Comparison of ENCODE assay signal across 1 cellular context in genomic region chr9:123738664-123739063, GRCh38.
TF ChIP-seq lines count a peak whose summit lies in the region.

No MANE protein-coding gene starts in this region.

TF ChIP-seq in HepG2, 621 proteins besides CTCF, POLR2A, EP300 and RAD21 (continued from another document and continues in another):
- TF ChIP-seq, protein P1, sequence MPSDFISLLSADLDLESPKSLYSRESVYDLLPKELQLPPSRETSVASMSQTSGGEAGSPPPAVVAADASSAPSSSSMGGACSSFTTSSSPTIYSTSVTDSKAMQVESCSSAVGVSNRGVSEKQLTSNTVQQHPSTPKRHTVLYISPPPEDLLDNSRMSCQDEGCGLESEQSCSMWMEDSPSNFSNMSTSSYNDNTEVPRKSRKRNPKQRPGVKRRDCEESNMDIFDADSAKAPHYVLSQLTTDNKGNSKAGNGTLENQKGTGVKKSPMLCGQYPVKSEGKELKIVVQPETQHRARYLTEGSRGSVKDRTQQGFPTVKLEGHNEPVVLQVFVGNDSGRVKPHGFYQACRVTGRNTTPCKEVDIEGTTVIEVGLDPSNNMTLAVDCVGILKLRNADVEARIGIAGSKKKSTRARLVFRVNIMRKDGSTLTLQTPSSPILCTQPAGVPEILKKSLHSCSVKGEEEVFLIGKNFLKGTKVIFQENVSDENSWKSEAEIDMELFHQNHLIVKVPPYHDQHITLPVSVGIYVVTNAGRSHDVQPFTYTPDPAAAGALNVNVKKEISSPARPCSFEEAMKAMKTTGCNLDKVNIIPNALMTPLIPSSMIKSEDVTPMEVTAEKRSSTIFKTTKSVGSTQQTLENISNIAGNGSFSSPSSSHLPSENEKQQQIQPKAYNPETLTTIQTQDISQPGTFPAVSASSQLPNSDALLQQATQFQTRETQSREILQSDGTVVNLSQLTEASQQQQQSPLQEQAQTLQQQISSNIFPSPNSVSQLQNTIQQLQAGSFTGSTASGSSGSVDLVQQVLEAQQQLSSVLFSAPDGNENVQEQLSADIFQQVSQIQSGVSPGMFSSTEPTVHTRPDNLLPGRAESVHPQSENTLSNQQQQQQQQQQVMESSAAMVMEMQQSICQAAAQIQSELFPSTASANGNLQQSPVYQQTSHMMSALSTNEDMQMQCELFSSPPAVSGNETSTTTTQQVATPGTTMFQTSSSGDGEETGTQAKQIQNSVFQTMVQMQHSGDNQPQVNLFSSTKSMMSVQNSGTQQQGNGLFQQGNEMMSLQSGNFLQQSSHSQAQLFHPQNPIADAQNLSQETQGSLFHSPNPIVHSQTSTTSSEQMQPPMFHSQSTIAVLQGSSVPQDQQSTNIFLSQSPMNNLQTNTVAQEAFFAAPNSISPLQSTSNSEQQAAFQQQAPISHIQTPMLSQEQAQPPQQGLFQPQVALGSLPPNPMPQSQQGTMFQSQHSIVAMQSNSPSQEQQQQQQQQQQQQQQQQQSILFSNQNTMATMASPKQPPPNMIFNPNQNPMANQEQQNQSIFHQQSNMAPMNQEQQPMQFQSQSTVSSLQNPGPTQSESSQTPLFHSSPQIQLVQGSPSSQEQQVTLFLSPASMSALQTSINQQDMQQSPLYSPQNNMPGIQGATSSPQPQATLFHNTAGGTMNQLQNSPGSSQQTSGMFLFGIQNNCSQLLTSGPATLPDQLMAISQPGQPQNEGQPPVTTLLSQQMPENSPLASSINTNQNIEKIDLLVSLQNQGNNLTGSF (CRISPR knock-in tag; IDR thresholded peaks at IDR 0.05): no peak
- TF ChIP-seq SIN3B (IDR thresholded peaks at IDR 0.05; ENCODE audit: low read length): no peak
- no peak for TF ChIP-seq SP140L (CRISPR knock-in tag; IDR thresholded peaks at IDR 0.05; ENCODE audit: borderline replicate concordance)
- TF ChIP-seq BRF2 (CRISPR knock-in tag; IDR thresholded peaks at IDR 0.05): no peak
- TF ChIP-seq NKX3-1 (CRISPR knock-in tag; IDR thresholded peaks at IDR 0.05): no peak
- TF ChIP-seq TBX2 (CRISPR knock-in tag; IDR thresholded peaks at IDR 0.05; ENCODE audit: borderline replicate concordance): peak; percentile 30; the same call in 1 of the 2 replicates
- TF ChIP-seq HNRNPH1 (optimal IDR thresholded peaks at IDR 0.05; ENCODE audit: low read depth, low read length): no peak
- TF ChIP-seq CBX5 (CRISPR knock-in tag; IDR thresholded peaks at IDR 0.05; ENCODE audit: borderline replicate concordance): no peak
- TF ChIP-seq KMT2B (CRISPR knock-in tag; IDR thresholded peaks at IDR 0.05): no peak
- no peak for TF ChIP-seq GMEB2 (CRISPR knock-in tag; IDR thresholded peaks at IDR 0.05; ENCODE audit: low read depth)
- no peak for TF ChIP-seq FOSL1 (CRISPR knock-in tag; IDR thresholded peaks at IDR 0.05; ENCODE audit: borderline replicate concordance)
- no peak for TF ChIP-seq ZNF768 (CRISPR knock-in tag; IDR thresholded peaks at IDR 0.05)
- TF ChIP-seq ZSCAN25 (CRISPR knock-in tag; IDR thresholded peaks at IDR 0.05): no peak
- TF ChIP-seq ZSCAN31 (CRISPR knock-in tag; IDR thresholded peaks at IDR 0.05; ENCODE audit: low read depth): no peak
- no peak for TF ChIP-seq SOX13 (IDR thresholded peaks at IDR 0.05)
- peak in 1 of 2 experiments; percentile 65; a peak in 2 of 4 replicates for TF ChIP-seq SOX13 (CRISPR knock-in tag; conservative IDR thresholded peaks at IDR 0.05 in 1 of 2, IDR thresholded peaks at IDR 0.05 in 1 of 2)
- TF ChIP-seq ZSCAN12 (CRISPR knock-in tag; IDR thresholded peaks at IDR 0.05): no peak
- TF ChIP-seq ARNT (IDR thresholded peaks at IDR 0.05): no peak
- no peak for TF ChIP-seq SIX1 (CRISPR knock-in tag; IDR thresholded peaks at IDR 0.05; ENCODE audit: borderline replicate concordance)
- TF ChIP-seq ZFP41 (CRISPR knock-in tag; IDR thresholded peaks at IDR 0.05; ENCODE audit: borderline replicate concordance): no peak
- TF ChIP-seq, protein P2, sequence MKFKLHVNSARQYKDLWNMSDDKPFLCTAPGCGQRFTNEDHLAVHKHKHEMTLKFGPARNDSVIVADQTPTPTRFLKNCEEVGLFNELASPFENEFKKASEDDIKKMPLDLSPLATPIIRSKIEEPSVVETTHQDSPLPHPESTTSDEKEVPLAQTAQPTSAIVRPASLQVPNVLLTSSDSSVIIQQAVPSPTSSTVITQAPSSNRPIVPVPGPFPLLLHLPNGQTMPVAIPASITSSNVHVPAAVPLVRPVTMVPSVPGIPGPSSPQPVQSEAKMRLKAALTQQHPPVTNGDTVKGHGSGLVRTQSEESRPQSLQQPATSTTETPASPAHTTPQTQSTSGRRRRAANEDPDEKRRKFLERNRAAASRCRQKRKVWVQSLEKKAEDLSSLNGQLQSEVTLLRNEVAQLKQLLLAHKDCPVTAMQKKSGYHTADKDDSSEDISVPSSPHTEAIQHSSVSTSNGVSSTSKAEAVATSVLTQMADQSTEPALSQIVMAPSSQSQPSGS (CRISPR knock-in tag; IDR thresholded peaks at IDR 0.05): no peak
- no peak for TF ChIP-seq ZNF562 (CRISPR knock-in tag; IDR thresholded peaks at IDR 0.05; ENCODE audit: borderline replicate concordance)
- no peak for TF ChIP-seq STAG1 (CRISPR knock-in tag; IDR thresholded peaks at IDR 0.05)
- TF ChIP-seq YEATS2 (CRISPR knock-in tag; IDR thresholded peaks at IDR 0.05; ENCODE audit: borderline replicate concordance): no peak
- TF ChIP-seq CC2D1A (CRISPR knock-in tag; IDR thresholded peaks at IDR 0.05): no peak
- no peak for TF ChIP-seq ISL2 (CRISPR knock-in tag; IDR thresholded peaks at IDR 0.05)
- TF ChIP-seq ZNF777 (CRISPR knock-in tag; IDR thresholded peaks at IDR 0.05): no peak
- peak; percentile 46; the same call in 1 of the 2 replicates for TF ChIP-seq TCF7L2 (IDR thresholded peaks at IDR 0.05; ENCODE audit: low read depth, low read length)
- no peak for TF ChIP-seq ZNF543 (CRISPR knock-in tag; IDR thresholded peaks at IDR 0.05)
- TF ChIP-seq ZNF737 (CRISPR knock-in tag; IDR thresholded peaks at IDR 0.05; ENCODE audit: borderline replicate concordance): no peak
- TF ChIP-seq ZNF891 (CRISPR knock-in tag; IDR thresholded peaks at IDR 0.05): no peak
- no peak for TF ChIP-seq SSRP1 (CRISPR knock-in tag; IDR thresholded peaks at IDR 0.05)
- no peak for TF ChIP-seq POGZ (CRISPR knock-in tag; IDR thresholded peaks at IDR 0.05)
- no peak for TF ChIP-seq FOXP1 (IDR thresholded peaks at IDR 0.05)
- peak; percentile 33; the same call in 1 of the 2 replicates for TF ChIP-seq FOXP1 (CRISPR knock-in tag; IDR thresholded peaks at IDR 0.05)
- TF ChIP-seq SPEN (CRISPR knock-in tag; IDR thresholded peaks at IDR 0.05; ENCODE audit: low read depth): no peak
- TF ChIP-seq, protein P3, sequence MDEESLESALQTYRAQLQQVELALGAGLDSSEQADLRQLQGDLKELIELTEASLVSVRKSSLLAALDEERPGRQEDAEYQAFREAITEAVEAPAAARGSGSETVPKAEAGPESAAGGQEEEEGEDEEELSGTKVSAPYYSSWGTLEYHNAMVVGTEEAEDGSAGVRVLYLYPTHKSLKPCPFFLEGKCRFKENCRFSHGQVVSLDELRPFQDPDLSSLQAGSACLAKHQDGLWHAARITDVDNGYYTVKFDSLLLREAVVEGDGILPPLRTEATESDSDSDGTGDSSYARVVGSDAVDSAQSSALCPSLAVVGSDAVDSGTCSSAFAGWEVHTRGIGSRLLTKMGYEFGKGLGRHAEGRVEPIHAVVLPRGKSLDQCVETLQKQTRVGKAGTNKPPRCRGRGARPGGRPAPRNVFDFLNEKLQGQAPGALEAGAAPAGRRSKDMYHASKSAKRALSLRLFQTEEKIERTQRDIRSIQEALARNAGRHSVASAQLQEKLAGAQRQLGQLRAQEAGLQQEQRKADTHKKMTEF (CRISPR knock-in tag; IDR thresholded peaks at IDR 0.05): no peak
- no peak for TF ChIP-seq ZBTB34 (CRISPR knock-in tag; IDR thresholded peaks at IDR 0.05)
- peak; percentile 28; the same call in 1 of the 2 replicates for TF ChIP-seq GFI1 (CRISPR knock-in tag; IDR thresholded peaks at IDR 0.05; ENCODE audit: borderline replicate concordance)
- no peak for TF ChIP-seq ZNF3 (CRISPR knock-in tag; IDR thresholded peaks at IDR 0.05)
- TF ChIP-seq KLF9 (CRISPR knock-in tag; IDR thresholded peaks at IDR 0.05; ENCODE audit: low read depth): no peak
- TF ChIP-seq, protein P4, sequence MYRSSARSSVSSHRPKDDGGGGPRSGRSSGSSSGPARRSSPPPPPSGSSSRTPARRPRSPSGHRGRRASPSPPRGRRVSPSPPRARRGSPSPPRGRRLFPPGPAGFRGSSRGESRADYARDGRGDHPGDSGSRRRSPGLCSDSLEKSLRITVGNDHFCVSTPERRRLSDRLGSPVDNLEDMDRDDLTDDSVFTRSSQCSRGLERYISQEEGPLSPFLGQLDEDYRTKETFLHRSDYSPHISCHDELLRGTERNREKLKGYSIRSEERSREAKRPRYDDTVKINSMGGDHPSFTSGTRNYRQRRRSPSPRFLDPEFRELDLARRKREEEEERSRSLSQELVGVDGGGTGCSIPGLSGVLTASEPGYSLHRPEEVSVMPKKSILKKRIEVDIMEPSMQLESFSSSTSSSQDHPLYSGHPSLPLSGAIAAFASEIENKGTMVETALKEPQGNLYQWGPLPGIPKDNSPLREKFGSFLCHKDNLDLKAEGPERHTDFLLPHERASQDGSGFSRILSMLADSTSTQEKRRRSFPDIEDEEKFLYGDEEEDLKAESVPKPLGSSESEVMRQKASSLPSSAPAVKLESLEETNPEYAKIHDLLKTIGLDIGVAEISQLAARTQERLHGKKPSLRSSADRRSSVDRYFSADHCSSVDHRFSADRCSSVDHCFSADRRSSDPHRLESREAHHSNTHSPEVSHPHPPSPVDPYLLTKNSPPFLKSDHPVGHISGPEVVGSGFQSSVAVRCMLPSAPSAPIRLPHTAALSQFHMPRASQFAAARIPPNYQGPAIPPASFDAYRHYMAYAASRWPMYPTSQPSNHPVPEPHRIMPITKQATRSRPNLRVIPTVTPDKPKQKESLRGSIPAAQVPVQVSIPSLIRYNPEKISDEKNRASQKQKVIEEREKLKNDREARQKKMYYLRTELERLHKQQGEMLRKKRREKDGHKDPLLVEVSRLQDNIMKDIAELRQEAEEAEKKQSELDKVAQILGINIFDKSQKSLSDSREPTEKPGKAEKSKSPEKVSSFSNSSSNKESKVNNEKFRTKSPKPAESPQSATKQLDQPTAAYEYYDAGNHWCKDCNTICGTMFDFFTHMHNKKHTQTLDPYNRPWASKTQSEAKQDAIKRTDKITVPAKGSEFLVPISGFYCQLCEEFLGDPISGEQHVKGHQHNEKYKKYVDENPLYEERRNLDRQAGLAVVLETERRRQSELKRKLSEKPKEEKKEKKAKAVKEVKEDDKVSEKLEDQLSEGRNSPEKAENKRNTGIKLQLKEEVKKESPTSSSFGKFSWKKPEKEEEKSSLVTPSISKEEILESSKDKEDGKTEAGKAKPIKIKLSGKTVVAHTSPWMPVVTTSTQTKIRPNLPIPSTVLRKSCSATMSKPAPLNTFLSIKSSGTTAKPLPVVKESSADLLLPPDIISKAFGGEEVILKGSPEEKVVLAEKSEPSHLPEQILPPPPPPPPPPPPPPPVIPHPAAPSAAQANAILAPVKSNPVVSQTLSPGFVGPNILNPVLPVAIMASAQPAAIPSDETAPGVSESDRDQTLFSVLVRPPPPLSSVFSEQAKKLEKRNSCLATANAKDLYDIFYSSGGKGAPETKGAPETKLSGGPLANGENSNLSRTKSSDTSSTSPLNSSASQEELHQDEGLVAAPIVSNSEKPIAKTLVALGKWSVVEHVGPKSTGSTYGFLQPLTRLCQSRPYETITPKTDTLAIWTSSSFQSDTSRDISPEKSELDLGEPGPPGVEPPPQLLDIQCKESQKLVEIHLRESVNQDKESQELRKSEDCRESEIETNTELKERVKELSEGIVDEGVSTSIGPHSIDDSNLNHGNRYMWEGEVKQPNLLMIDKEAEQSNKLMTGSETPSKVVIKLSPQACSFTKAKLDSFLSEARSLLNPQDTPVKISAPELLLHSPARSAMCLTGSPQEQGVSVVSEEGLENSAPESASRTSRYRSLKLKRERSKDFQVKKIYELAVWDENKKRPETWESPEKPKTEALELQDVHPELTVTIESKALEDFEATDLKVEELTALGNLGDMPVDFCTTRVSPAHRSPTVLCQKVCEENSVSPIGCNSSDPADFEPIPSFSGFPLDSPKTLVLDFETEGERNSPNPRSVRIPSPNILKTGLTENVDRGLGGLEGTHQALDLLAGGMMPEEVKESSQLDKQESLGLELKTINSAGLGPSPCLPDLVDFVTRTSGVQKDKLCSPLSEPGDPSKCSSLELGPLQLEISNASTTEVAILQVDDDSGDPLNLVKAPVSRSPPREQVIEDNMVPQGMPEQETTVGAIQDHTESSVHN (CRISPR knock-in tag; IDR thresholded peaks at IDR 0.05): no peak
- TF ChIP-seq RBM39 (IDR thresholded peaks at IDR 0.05; ENCODE audit: low read depth, low read length, poor library complexity, severe bottlenecking): no peak
- no peak for TF ChIP-seq ZNF83 (CRISPR knock-in tag; IDR thresholded peaks at IDR 0.05; ENCODE audit: borderline replicate concordance)
- no peak for TF ChIP-seq CREB1 (IDR thresholded peaks at IDR 0.05)
- TF ChIP-seq CREB1 (CRISPR knock-in tag; IDR thresholded peaks at IDR 0.05): no peak
- TF ChIP-seq NR2C2 (CRISPR knock-in tag; IDR thresholded peaks at IDR 0.05; ENCODE audit: borderline replicate concordance): peak; percentile 35; the same call in 1 of the 2 replicates
- TF ChIP-seq HCFC1 (IDR thresholded peaks at IDR 0.05; ENCODE audit: low read depth, low read length): no peak
- TF ChIP-seq HNRNPLL (IDR thresholded peaks at IDR 0.05; ENCODE audit: low read depth, low read length, poor library complexity, severe bottlenecking): no peak
- TF ChIP-seq GABPA (IDR thresholded peaks at IDR 0.05; ENCODE audit: low read depth, low read length): no peak
- no peak for TF ChIP-seq GABPA (CRISPR knock-in tag; IDR thresholded peaks at IDR 0.05; ENCODE audit: low read depth)
